21 cellular contexts compared by ENCODE assay signal in genomic region chr12:94705656-94706055, GRCh38. TPM values are rescaled to one million over a fixed set of nuclear protein-coding genes. Genes with fewer than 3 reads are reported as not detected.
"Had no signal": no experiment of that assay in that cellular context is flagged by ENCODE, and none has a peak within 500 bp of the region (broad histone marks: within the 10 kb centered on the region; RNA-seq: fewer than 3 reads in every experiment).

No MANE protein-coding gene starts in this region.

- H3K27ac Mint-ChIP-seq: activated naive CD4-positive, alpha-beta T cell treated with anti-CD3 and anti-CD28 coated beads, Interleukin-2, amount 50 U/mL, for 72 hours; endodermal cell; T-helper 2 cell treated with Interferon-gamma antibody and Interleukin-4, amounts not matched to agents 5 μg/mL and 100 μg/mL, for 36 hours; type B pancreatic cell had no signal

- H3K36me3 Mint-ChIP-seq: activated naive CD4-positive, alpha-beta T cell treated with anti-CD3 and anti-CD28 coated beads, Interleukin-2, amount 50 U/mL, for 72 hours; type B pancreatic cell had no signal

- H3K27me3 Mint-ChIP-seq: naive B cell had no signal

- H3K27ac ChIP-seq: right lobe of liver, spleen had no signal

- ATAC-seq: heart left ventricle, left ventricle myocardium superior had no signal

- H3K4me3 Mint-ChIP-seq: activated T-cell treated with anti-CD3 and anti-CD28 coated beads, Interleukin-2, amount 50 U/mL, for 4 hours; endodermal cell; T-helper 2 cell treated with Interferon-gamma antibody and Interleukin-4, amounts not matched to agents 5 μg/mL and 100 μg/mL, for 36 hours; type B pancreatic cell had no signal

- H3K27me3 ChIP-seq: heart left ventricle, right lobe of liver, spleen had no signal

- H3K9me3 Mint-ChIP-seq: activated naive CD4-positive, alpha-beta T cell treated with anti-CD3 and anti-CD28 coated beads, Interleukin-2, amount 50 U/mL, for 72 hours; activated T-cell treated with anti-CD3 and anti-CD28 coated beads, Interleukin-2, amount 50 U/mL, for 4 hours; endodermal cell; naive B cell; T-helper 2 cell treated with Interferon-gamma antibody and Interleukin-4, amounts not matched to agents 5 μg/mL and 100 μg/mL, for 36 hours; type B pancreatic cell had no signal

- H3K4me3 ChIP-seq: heart left ventricle, psoas muscle, right lobe of liver, spleen had no signal

- H3K9me3 ChIP-seq: heart left ventricle, psoas muscle, right lobe of liver, spleen had no signal

- H3K36me3 ChIP-seq: heart left ventricle, right lobe of liver, spleen had no signal

- DNase-seq: activated CD4-positive, alpha-beta T cell treated with anti-CD3 and anti-CD28 coated beads for 1 hour; activated CD4-positive, alpha-beta T cell treated with anti-CD3 and anti-CD28 coated beads, Interleukin-2, amount 50 U/mL, for 48 hours; activated effector memory CD4-positive, alpha-beta T cell treated with anti-CD3 and anti-CD28 coated beads, Interleukin-2, amount 50 U/mL, for 16 hours; activated T-cell treated with anti-CD3 and anti-CD28 coated beads, Interleukin-2, amount 50 U/mL, for 4 hours; amniotic stem cell; endodermal cell; foreskin melanocyte; heart left ventricle; kidney; left ventricle myocardium superior; midbrain; psoas muscle; right lobe of liver; spleen; stimulated activated naive CD4-positive, alpha-beta T cell; substantia nigra; SW 1271 had no signal

RNA-seq across cellular contexts. Expression of gene TMCC3, which starts 55.3 kb away (rescaled TPM):
- total RNA-seq: activated naive CD4-positive, alpha-beta T cell treated with anti-CD3 and anti-CD28 coated beads, Interleukin-2, amount 50 U/mL, for 72 hours had no signal
